ENCODE assay signal across 26 cellular contexts in the genomic region with DNA sequence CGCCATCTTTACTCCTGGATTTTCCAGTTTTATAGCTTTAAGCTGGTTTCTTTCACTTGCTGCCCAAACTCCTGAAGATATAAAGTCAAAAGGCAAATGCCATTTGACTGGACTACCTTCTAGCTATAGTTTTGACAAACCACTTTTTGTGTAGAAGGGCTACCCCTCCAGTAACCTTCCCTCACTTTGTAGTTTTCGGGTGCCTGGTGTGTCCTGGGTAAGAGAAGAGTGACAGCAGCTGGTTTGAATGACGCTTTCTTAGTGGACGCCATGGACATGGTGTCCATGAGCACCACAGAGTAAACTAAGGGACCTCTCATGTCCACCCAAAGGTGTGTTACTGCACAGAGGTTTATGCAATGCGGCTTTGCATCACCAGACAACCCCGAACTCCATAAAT.
"Had no signal": no experiment of that assay in that cellular context is flagged by ENCODE, and none has a peak within 500 bp of the region (broad histone marks: within the 10 kb centered on the region; RNA-seq: fewer than 3 reads in every experiment).

No MANE protein-coding gene starts in this region.

- H3K9me3 ChIP-seq: adrenal gland, ascending aorta, gastrocnemius medialis, psoas muscle, thyroid gland had no signal

- H3K27ac Mint-ChIP-seq: activated CD8-positive, alpha-beta T cell treated with anti-CD3 and anti-CD28 coated beads, Interleukin-2, amount 10 ng/mL, durations not matched to agents 7 days and 5 days; activated naive CD8-positive, alpha-beta T cell; naive B cell; nephron progenitor cell; stimulated activated memory B cell treated with anti-CD40 and anti-IgM and Interleukin-4, amounts not matched to agents 10 μg/mL and 1 μg/mL and 100 μg/mL, for 72 hours had no signal

- H3K4me3 Mint-ChIP-seq: activated CD8-positive, alpha-beta T cell treated with anti-CD3 and anti-CD28 coated beads, Interleukin-2, amount 10 ng/mL, durations not matched to agents 7 days and 5 days; mesothelial cell of epicardium; nephron progenitor cell; stimulated activated memory B cell treated with anti-CD40 and anti-IgM and Interleukin-4, amounts not matched to agents 10 μg/mL and 1 μg/mL and 100 μg/mL, for 72 hours; stimulated activated naive CD8-positive, alpha-beta T cell treated with anti-CD3 and anti-CD28 coated beads, Interleukin-15, amount 100 ng/mL, for 72 hours had no signal

- H3K27me3 ChIP-seq: ascending aorta, brain microvascular endothelial cell, gastrocnemius medialis, thyroid gland had no signal

- H3K36me3 ChIP-seq: adrenal gland, ascending aorta, brain microvascular endothelial cell, gastrocnemius medialis, thyroid gland had no signal

- H3K9ac ChIP-seq: parathyroid adenoma had no signal

- H3K36me3 Mint-ChIP-seq: activated naive CD8-positive, alpha-beta T cell; mesothelial cell of epicardium; naive B cell; stimulated activated memory B cell treated with anti-CD40 and anti-IgM and Interleukin-4, amounts not matched to agents 10 μg/mL and 1 μg/mL and 100 μg/mL, for 72 hours had no signal

- H3K4me3 ChIP-seq: adrenal gland, smooth muscle cell, thyroid gland had no signal

- H3K4me2 ChIP-seq: smooth muscle cell had no signal

- H3K27ac ChIP-seq: adrenal gland, brain microvascular endothelial cell, epithelial cell of prostate, parathyroid adenoma, psoas muscle had no signal

- DNase-seq: activated CD8-positive, alpha-beta T cell treated with anti-CD3 and anti-CD28 coated beads, Interleukin-2, amount 10 ng/mL, durations not matched to agents 7 days and 5 days; activated effector memory CD4-positive, alpha-beta T cell treated with Interleukin-2 at 50 U/mL for 16 hours; activated naive CD4-positive, alpha-beta T cell treated with Interleukin-2 at 50 U/mL for 16 hours; central memory CD4-positive, alpha-beta T cell; effector CD4-positive, alpha-beta T cell; gastrocnemius medialis; glutamatergic neuron; left ventricle myocardium superior; naive B cell; nephron progenitor cell; psoas muscle; stimulated activated CD4-positive, alpha-beta T cell treated with anti-CD3 and anti-CD28 coated beads, Interleukin-1b, Interleukin-23, amount 100 ng/mL, for 48 hours; stimulated activated CD4-positive, alpha-beta T cell treated with anti-CD3 and anti-CD28 coated beads, Interleukin-4, amount 100 ng/mL, for 4 hours; stimulated activated CD8-positive, alpha-beta memory T cell treated with anti-CD3 and anti-CD28 coated beads, Interleukin-4, amount 100 ng/mL, for 48 hours; stimulated activated naive CD8-positive, alpha-beta T cell treated with anti-CD3 and anti-CD28 coated beads, Interleukin-15, amount 100 ng/mL, for 72 hours; T-helper 2 cell; thyroid gland had no signal

- H3K9me3 Mint-ChIP-seq: mesothelial cell of epicardium; naive B cell; nephron progenitor cell; stimulated activated memory B cell treated with anti-CD40 and anti-IgM and Interleukin-4, amounts not matched to agents 10 μg/mL and 1 μg/mL and 100 μg/mL, for 72 hours; stimulated activated naive CD8-positive, alpha-beta T cell treated with anti-CD3 and anti-CD28 coated beads, Interleukin-15, amount 100 ng/mL, for 72 hours had no signal

- H3K79me2 ChIP-seq: parathyroid adenoma had no signal

- ATAC-seq: activated CD8-positive, alpha-beta T cell treated with anti-CD3 and anti-CD28 coated beads, Interleukin-2, amount 10 ng/mL, durations not matched to agents 7 days and 5 days; gastrocnemius medialis; stimulated activated memory B cell treated with anti-CD40 and anti-IgM and Interleukin-4, amounts not matched to agents 10 μg/mL and 1 μg/mL and 100 μg/mL, for 72 hours; stimulated activated naive CD8-positive, alpha-beta T cell treated with anti-CD3 and anti-CD28 coated beads, Interleukin-15, amount 100 ng/mL, for 72 hours had no signal
